In genomic region chr2:101145406-101145805, GRCh38 we compare ENCODE assay signal across 21 cellular contexts. TPM values are rescaled to one million over a fixed set of nuclear protein-coding genes. Genes with fewer than 3 reads are reported as not detected.
DNase-seq lines count a peak whose midpoint lies in the region; ATAC-seq and TF ChIP-seq lines count a peak whose summit lies in the region.
"Had no signal": no experiment of that assay in that cellular context is flagged by ENCODE, and none has a peak within 500 bp of the region (broad histone marks: within the 10 kb centered on the region; RNA-seq: fewer than 3 reads in every experiment).

No MANE protein-coding gene starts in this region.

- TF ChIP-seq EP300 in tibial nerve (IDR thresholded peaks at IDR 0.05), result no peak

- intact Hi-C loops in left ventricle myocardium superior (cut with micrococcal nuclease), result no loop called here
- intact Hi-C loops in cardiac septum (cut with DNase I), result no loop called here

- DNase-seq in left ventricle myocardium superior, result no peak
- no peak for DNase-seq in cardiac septum (ENCODE audit: low spot score)
- DNase-seq in NCI-H69 (lab: John Stamatoyannopoulos, UW), result peak; percentile 67
- peak; percentile 83 for DNase-seq in epithelial cell of esophagus (ENCODE audit: low read depth)
- DNase-seq in renal cortical epithelial cell (ENCODE audit: low read depth), result peak; percentile 63
- no peak for DNase-seq in NCI-H1105 treated with DMSO at 0.1 percent for 48 hours (lab: John Stamatoyannopoulos, UW)
- DNase-seq in tibial nerve (ENCODE audit: low spot score in 2 of 2), result no peak
- DNase-seq: activated CD8-positive, alpha-beta T cell treated with anti-CD3 and anti-CD28 coated beads, Interleukin-2, amount 10 ng/mL, durations not matched to agents 7 days and 5 days; activated naive CD8-positive, alpha-beta T cell treated with anti-CD3 and anti-CD28 coated beads, Interleukin-2, amount 10 ng/mL, durations not matched to agents 7 days and 5 days; CD8-positive, alpha-beta T cell; central memory CD4-positive, alpha-beta T cell; effector CD4-positive, alpha-beta T cell; hypothalamus; left colon; MM.1S; NCI-H2171 treated with DMSO at 0.1 percent for 48 hours; NCI-H774; occipital lobe; RPMI8226; stimulated activated CD4-positive, alpha-beta T cell treated with anti-CD3 and anti-CD28 coated beads, Interleukin-2, amount 100 ng/mL, for 48 hours had no signal

- no peaks in the 10 kb centered on the region for H3K36me3 ChIP-seq in tibial nerve

- H3K4me3 ChIP-seq in epithelial cell of esophagus (ENCODE audit: low read length), result no peak overlapping the region
- no peak overlapping the region for H3K4me3 ChIP-seq in tibial nerve

- no peak for TF ChIP-seq CTCF in epithelial cell of esophagus (IDR thresholded peaks at IDR 0.05; ENCODE audit: insufficient read depth, low read depth, low read length, missing control alignments)
- TF ChIP-seq CTCF in tibial nerve (IDR thresholded peaks at IDR 0.05), result no peak

- H3K9me3 ChIP-seq in tibial nerve, result no peaks in the 10 kb centered on the region

- no peak overlapping the region for H3K27ac ChIP-seq in tibial nerve

- WGBS in tibial nerve, 2 donors, result 71 to 73% methylated on average over 2 of the region's 2 CpGs

- no peaks in the 10 kb centered on the region for H3K27me3 ChIP-seq in tibial nerve

- H3K4me1 ChIP-seq in tibial nerve, result peaks cover 0 to 17% (median 3%) of the 10 kb centered on the region in 4 donors

- no peak for TF ChIP-seq POLR2A in tibial nerve (IDR thresholded peaks at IDR 0.05)

- peak; percentile 31 for ATAC-seq in left ventricle myocardium superior
- no peak for ATAC-seq in GM21390 (IDR thresholded peaks at IDR 0.05; ENCODE audit: unreplicated experiment)
- ATAC-seq: activated CD8-positive, alpha-beta T cell treated with anti-CD3 and anti-CD28 coated beads, Interleukin-2, amount 10 ng/mL, durations not matched to agents 7 days and 5 days; CD8-positive, alpha-beta T cell; left colon had no signal

RNA-seq across cellular contexts. Expression of gene TBC1D8, which starts 5.8 kb away (rescaled TPM):
- 47.8 TPM for total RNA-seq in left ventricle myocardium superior
- total RNA-seq in cardiac septum, result 52.3 TPM
- total RNA-seq in renal cortical epithelial cell, result 12.3 and 22.8 TPM in 2 replicates
- 10 to 100 TPM; 42.4 to 87.9 (median 47.3) TPM for total RNA-seq in tibial nerve

Comparison
In these comparisons a context has a peak if more than half of its experiments do, and no peak if none do; other contexts are left out.
1. DNase-seq: peak in NCI-H69 (single experiment), epithelial cell of esophagus (single experiment) and renal cortical epithelial cell (single experiment); none in left ventricle myocardium superior (single experiment), cardiac septum (single experiment), NCI-H1105 treated with DMSO at 0.1 percent for 48 hours (single experiment) and tibial nerve (0 of 2).